Comparison of ENCODE assay signal across 23 cellular contexts in the genomic region with DNA sequence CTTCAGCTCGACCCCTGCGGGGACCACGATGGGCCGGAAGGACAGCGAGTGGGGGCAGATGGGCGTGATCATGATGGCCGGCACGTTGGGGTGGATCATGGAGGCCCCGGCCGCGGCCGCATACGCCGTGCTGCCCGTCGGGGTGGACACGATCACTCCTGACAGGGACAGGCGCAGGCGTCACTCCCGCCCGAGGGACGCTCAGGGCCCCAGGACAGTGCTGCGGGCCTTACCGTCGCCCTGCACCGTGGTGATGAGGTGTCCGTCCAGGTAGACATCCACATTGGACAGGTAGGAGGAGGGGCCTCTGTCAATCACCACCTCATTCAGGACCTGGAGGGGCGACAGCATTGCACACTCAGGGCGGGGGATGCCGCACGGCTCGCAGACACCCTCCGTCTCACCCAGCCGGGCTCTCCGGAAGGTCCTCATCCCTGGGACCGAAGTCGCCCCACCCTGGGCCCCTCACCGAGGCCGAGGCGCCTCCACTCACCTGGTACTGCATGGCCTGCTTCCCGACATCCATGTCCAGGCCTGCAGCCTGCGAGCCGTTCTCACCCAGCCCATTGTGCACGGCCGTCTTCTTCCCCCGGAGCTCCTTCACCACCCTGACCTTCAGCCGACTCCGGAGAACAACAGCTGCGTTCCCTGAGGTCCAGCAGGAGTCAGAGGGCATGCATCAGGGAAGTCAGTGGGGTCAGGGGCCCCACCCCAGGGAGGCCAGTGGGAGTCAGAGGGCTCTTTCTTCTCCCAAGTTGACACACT. TPM values are rescaled to one million over a fixed set of nuclear protein-coding genes. Genes with fewer than 3 reads are reported as not detected.
DNase-seq lines count a peak whose midpoint lies in the region; ATAC-seq, FAIRE-seq and TF ChIP-seq lines count a peak whose summit lies in the region.
"Had no signal": no experiment of that assay in that cellular context is flagged by ENCODE, and none has a peak within 500 bp of the region (broad histone marks: within the 10 kb centered on the region; RNA-seq: fewer than 3 reads in every experiment).

No MANE protein-coding gene starts in this region.

- TF ChIP-seq CTCF in GM10266 (IDR thresholded peaks at IDR 0.05; ENCODE audit: control insufficient read depth, insufficient read depth, low read depth, missing control alignments) (no peak), RWPE1 (conservative IDR thresholded peaks at IDR 0.05; ENCODE audit: low read depth) (no peak), kidney (IDR thresholded peaks at IDR 0.05; ENCODE audit: borderline replicate concordance, extremely low read depth, insufficient read depth) (no peak), neutrophil (IDR thresholded peaks at IDR 0.05) (no peak)

- FAIRE-seq in kidney (lab: Jason Lieb, UNC): no peak
- FAIRE-seq: GM12892, GM18507, H54 had no signal

- H3K9ac ChIP-seq in kidney (ENCODE audit: low read length in 2 of 2): no peak overlapping the region
- H3K9ac ChIP-seq: KMS-11 had no signal

- H3K9me3 ChIP-seq in kidney (ENCODE audit: control insufficient read depth in 1 of 2, low read length in 2 of 2): no peaks in the 10 kb centered on the region
- H3K9me3 ChIP-seq in neutrophil: peaks cover 7% of the 10 kb centered on the region
- H3K9me3 ChIP-seq: SJCRH30 had no signal

- no peak for ATAC-seq in GM19351 (IDR thresholded peaks at IDR 0.05; ENCODE audit: unreplicated experiment)

- no peak overlapping the region for H3K4me3 ChIP-seq in kidney (ENCODE audit: low read length in 2 of 2)
- no peak overlapping the region for H3K4me3 ChIP-seq in neutrophil (ENCODE audit: low read depth in 1 of 2, low read length in 1 of 2)
- H3K4me3 ChIP-seq: SJCRH30 had no signal

- H3K4me1 ChIP-seq in kidney (ENCODE audit: control insufficient read depth in 1 of 2, insufficient read depth in 1 of 2, low read depth in 1 of 2, low read length in 2 of 2): peaks cover 5 to 14% of the 10 kb centered on the region in 2 donors
- H3K4me1 ChIP-seq in neutrophil (ENCODE audit: control insufficient read depth in 1 of 2, insufficient read depth in 1 of 2, low read depth in 1 of 2, low read length in 1 of 2): peaks cover 17 to 18% of the 10 kb centered on the region in 2 experiments
- H3K4me1 ChIP-seq: SJCRH30 had no signal

- H3K36me3 ChIP-seq in kidney (ENCODE audit: control insufficient read depth in 1 of 2, insufficient read depth in 2 of 2, low read length in 2 of 2) (peaks cover 0 to 10% of the 10 kb centered on the region in 2 donors), neutrophil (peaks cover 73% of the 10 kb centered on the region)

- POLR2A ChIA-PET in RWPE1 (lab: Yijun Ruan, JAX; ENCODE audit: low non-redundant PET): no interaction called here

- intact Hi-C loops in kidney (cut with DNase I): no loop called here

- H3K27me3 ChIP-seq in neutrophil: no peaks in the 10 kb centered on the region
- H3K27me3 ChIP-seq: SJCRH30 had no signal

- CTCF ChIA-PET in RWPE1 (lab: Yijun Ruan, JAX): no interaction called here

- H3K27ac ChIP-seq in RWPE1 (peak overlapping the region; percentile 42), kidney (ENCODE audit: low read depth in 2 of 2, low read length in 2 of 2) (no peak overlapping the region), neutrophil (peak overlapping the region; percentile 56)
- H3K27ac ChIP-seq: KMS-11, SJCRH30 had no signal

- DNase-seq in GM10266 (ENCODE audit: extremely low spot score) (peak; percentile 20), RWPE1 (ENCODE audit: low spot score) (no peak), kidney (peak; percentile 73)
- no peak for DNase-seq in activated CD4-positive, alpha-beta T cell treated with anti-CD3 and anti-CD28 coated beads, Interleukin-2, amount 50 U/mL, for 4 hours
- DNase-seq in stimulated activated CD4-positive, alpha-beta T cell treated with anti-CD3 and anti-CD28 coated beads, Interleukin-15, amount 100 ng/mL, for 24 hours: no peak
- DNase-seq: CD4-positive, alpha-beta T cell; COR-L47; DMS 273 treated with DMSO at 0.1 percent for 48 hours; DND-41; HFFc6; NCI-H1105 treated with DMSO at 0.1 percent for 48 hours; NCI-H2029 treated with DMSO at 0.1 percent for 48 hours; NCI-H226; NCI-H510A treated with DMSO at 0.1 percent for 48 hours; NCI-H748 treated with DMSO at 0.1 percent for 48 hours; NK-92 treated with Interleukin-12 subunit alpha and Interleukin-12 subunit beta, amount 100 ng/mL, for 24 hours; SJCRH30 had no signal

RNA-seq across cellular contexts. Expression of a gene that starts 24.0 kb away (rescaled TPM):
- 76.3 TPM for total RNA-seq in kidney
- 37.9 TPM for polyA plus RNA-seq in kidney (ENCODE audit: insufficient read depth, low read depth, low replicate concordance)

RNA-seq across cellular contexts. Expression of a gene that starts 30.1 kb away (rescaled TPM):
- 37.3 TPM for total RNA-seq in kidney
- polyA plus RNA-seq in kidney (ENCODE audit: insufficient read depth, low read depth, low replicate concordance): 21.5 TPM

Comparison
In these comparisons a context has a peak if more than half of its experiments do, and no peak if none do; other contexts are left out.
1. DNase-seq: peak in GM10266 (single experiment) and kidney (single experiment); none in RWPE1 (single experiment), activated CD4-positive, alpha-beta T cell treated with anti-CD3 and anti-CD28 coated beads, Interleukin-2, amount 50 U/mL, for 4 hours (0 of 2) and stimulated activated CD4-positive, alpha-beta T cell treated with anti-CD3 and anti-CD28 coated beads, Interleukin-15, amount 100 ng/mL, for 24 hours (single experiment).
2. H3K27ac ChIP-seq: peak in RWPE1 (single experiment) and neutrophil (single experiment); none in kidney (0 of 2).